In the genomic region with DNA sequence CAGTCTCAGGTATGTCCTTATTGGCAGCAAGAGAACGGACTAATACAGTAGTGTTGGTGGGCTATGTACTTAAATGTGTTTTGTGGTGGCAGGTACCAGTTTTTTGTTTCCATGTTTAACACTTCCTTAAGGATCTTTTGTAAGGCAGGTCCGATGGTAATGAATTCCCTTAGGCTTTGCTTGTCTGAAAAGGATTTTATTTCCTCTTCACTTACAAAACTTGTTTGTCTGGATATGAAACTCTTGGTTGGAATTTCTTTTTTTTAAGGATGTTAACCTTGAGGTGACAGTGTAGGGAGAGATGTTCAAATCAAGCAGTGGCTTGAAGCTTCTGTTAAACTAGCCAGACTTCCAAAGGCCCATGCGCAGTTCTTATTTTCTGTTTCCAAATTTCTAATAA, we compare ENCODE assay signal across 7 cellular contexts.
"Had no signal": no experiment of that assay in that cellular context is flagged by ENCODE, and none has a peak within 500 bp of the region (broad histone marks: within the 10 kb centered on the region; RNA-seq: fewer than 3 reads in every experiment).

No MANE protein-coding gene starts in this region.

- H3K4me3 Mint-ChIP-seq: HFFc6 had no signal

- H3K27ac Mint-ChIP-seq: HFFc6 had no signal

- H3K4me3 ChIP-seq: GM23248, HAP-1, K562 had no signal

- FAIRE-seq: HTR-8/SVneo, K562 had no signal

- H3K27ac ChIP-seq: GM23248 had no signal

- H3K9me3 ChIP-seq: HAP-1 had no signal

- H3K9me3 Mint-ChIP-seq: HFFc6 had no signal

- H3K4me1 ChIP-seq: HAP-1 had no signal

- DNase-seq: GOT3, H7, HFFc6 had no signal
